ENCODE assay signal across 20 cellular contexts in the genomic region with DNA sequence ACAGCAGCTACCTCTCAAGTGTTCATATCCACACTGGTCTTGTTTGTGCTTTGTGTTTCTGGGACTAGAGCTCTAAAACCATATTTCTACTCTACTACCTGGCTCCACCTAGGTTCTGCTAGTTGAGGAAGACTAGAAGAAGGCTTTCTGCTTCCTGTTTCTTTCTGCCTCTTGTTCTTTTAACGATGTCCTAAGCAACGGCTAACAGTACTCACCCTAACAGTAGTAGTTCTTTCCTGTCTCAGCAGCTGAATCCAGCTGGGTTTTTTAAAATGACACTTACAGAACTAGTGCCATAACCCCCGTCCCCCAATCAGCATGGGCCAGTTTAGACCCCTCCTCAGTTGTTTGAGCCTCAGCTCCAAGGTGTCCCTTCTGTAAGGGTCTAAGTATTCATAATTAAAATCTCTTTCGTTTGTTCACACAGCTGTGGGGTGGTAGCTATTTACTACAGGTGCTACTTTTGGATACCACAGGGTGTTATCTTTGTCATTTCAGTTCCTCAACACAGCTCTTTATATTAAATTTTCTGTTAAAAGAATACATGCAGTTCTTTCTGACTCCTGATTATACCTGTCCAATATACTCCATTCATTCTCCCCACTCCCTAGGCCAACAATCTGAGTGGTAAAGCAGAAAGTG.
DNase-seq lines count a peak whose midpoint lies in the region; ATAC-seq, FAIRE-seq and TF ChIP-seq lines count a peak whose summit lies in the region.
"Had no signal": no experiment of that assay in that cellular context is flagged by ENCODE, and none has a peak within 500 bp of the region (broad histone marks: within the 10 kb centered on the region; RNA-seq: fewer than 3 reads in every experiment).

No MANE protein-coding gene starts in this region.

- no peaks in the 10 kb centered on the region for H3K4me1 Mint-ChIP-seq in activated naive CD4-positive, alpha-beta T cell treated with anti-CD3 and anti-CD28 coated beads, Interleukin-2, amount 10 ng/mL, durations not matched to agents 7 days and 5 days
- H3K4me1 Mint-ChIP-seq: CD4-positive, alpha-beta memory T cell; H9 had no signal

- peaks cover 14% of the 10 kb centered on the region for H3K9me3 Mint-ChIP-seq in activated naive CD4-positive, alpha-beta T cell treated with anti-CD3 and anti-CD28 coated beads, Interleukin-2, amount 10 ng/mL, durations not matched to agents 7 days and 5 days

- peak; percentile 71 for ATAC-seq in HG02798 (IDR thresholded peaks at IDR 0.05; ENCODE audit: poor library complexity, unreplicated experiment)
- no peak for ATAC-seq in GM18519 (IDR thresholded peaks at IDR 0.05; ENCODE audit: low FRiP score, unreplicated experiment)
- ATAC-seq: HepG2 had no signal

- DNase-seq in GM19239 (ENCODE audit: insufficient read length, low spot score) (no peak), coronary artery (ENCODE audit: low spot score) (no peak)
- DNase-seq in stimulated activated naive CD4-positive, alpha-beta T cell treated with Interleukin-2 at 50 U/mL for 16 hours (lab: John Stamatoyannopoulos, UW) = no peak
- no peak for DNase-seq in activated naive CD4-positive, alpha-beta T cell treated with anti-CD3 and anti-CD28 coated beads, Interleukin-2, amount 10 ng/mL, durations not matched to agents 7 days and 5 days
- DNase-seq: BE2C; CD4-positive, alpha-beta memory T cell; DMS153; DMS79 treated with DMSO at 0.1 percent for 48 hours; EL; GOT3; H9 had no signal

- H3K36me3 Mint-ChIP-seq in activated naive CD4-positive, alpha-beta T cell treated with anti-CD3 and anti-CD28 coated beads, Interleukin-2, amount 10 ng/mL, durations not matched to agents 7 days and 5 days = no peaks in the 10 kb centered on the region

- H3K79me2 ChIP-seq in OCI-LY3 (ENCODE audit: low read length) (no peaks in the 10 kb centered on the region), parathyroid adenoma (no peaks in the 10 kb centered on the region)

- no peaks in the 10 kb centered on the region for H4K20me1 ChIP-seq in OCI-LY3 (ENCODE audit: insufficient read depth, low read length)

- H3K9me3 ChIP-seq in OCI-LY3 (ENCODE audit: insufficient read depth, low read length) (peaks cover 30% of the 10 kb centered on the region), parathyroid adenoma (ENCODE audit: control insufficient read depth, low read length) (no peaks in the 10 kb centered on the region)
- H3K9me3 ChIP-seq: BE2C had no signal

- peak; percentile 66 for FAIRE-seq in GM19239 (lab: Jason Lieb, UNC)
- FAIRE-seq: A204.1, G401.6, HepG2 had no signal

- H3K4me2 ChIP-seq in OCI-LY3 (ENCODE audit: low read length) (no peak overlapping the region), parathyroid adenoma (ENCODE audit: low read length) (no peak overlapping the region)
- H3K4me2 ChIP-seq: KMS-11 had no signal

- H3K4me3 Mint-ChIP-seq in activated naive CD4-positive, alpha-beta T cell treated with anti-CD3 and anti-CD28 coated beads, Interleukin-2, amount 10 ng/mL, durations not matched to agents 7 days and 5 days = no peak overlapping the region
- H3K4me3 Mint-ChIP-seq: CD4-positive, alpha-beta memory T cell; H9 had no signal

- CTCF ChIA-PET in activated naive CD4-positive, alpha-beta T cell treated with anti-CD3 and anti-CD28 coated beads, Interleukin-2, amount 10 ng/mL, durations not matched to agents 7 days and 5 days (lab: Charles Lee) = no interaction called here

- peak overlapping the region; percentile 80 for H2AFZ ChIP-seq in OCI-LY3 (ENCODE audit: low read depth, low read length)
- peak overlapping the region; percentile 21 for H2AFZ ChIP-seq in parathyroid adenoma

- peaks cover 7% of the 10 kb centered on the region for H3K4me1 ChIP-seq in OCI-LY3 (ENCODE audit: low read length)
- peaks cover 7% of the 10 kb centered on the region for H3K4me1 ChIP-seq in parathyroid adenoma
- H3K4me1 ChIP-seq: BE2C had no signal

- H3K27me3 ChIP-seq in OCI-LY3 (ENCODE audit: low read depth, low read length) = no peaks in the 10 kb centered on the region
- no peaks in the 10 kb centered on the region for H3K27me3 ChIP-seq in parathyroid adenoma (ENCODE audit: control insufficient read depth, insufficient read depth, low read length)
- H3K27me3 ChIP-seq: BE2C had no signal

- H3K36me3 ChIP-seq in OCI-LY3 (replicated peaks; ENCODE audit: low read depth, low read length) (peaks cover 10% of the 10 kb centered on the region), parathyroid adenoma (ENCODE audit: control insufficient read depth, insufficient read depth, low read length) (no peaks in the 10 kb centered on the region)
- H3K36me3 ChIP-seq: BE2C had no signal

- no peak overlapping the region for H3K4me3 ChIP-seq in OCI-LY3 (ENCODE audit: low read length)
- H3K4me3 ChIP-seq in parathyroid adenoma (ENCODE audit: low read depth, low read length) = no peak overlapping the region
- no peak overlapping the region for H3K4me3 ChIP-seq in coronary artery

- no peak overlapping the region for H3K27ac Mint-ChIP-seq in activated naive CD4-positive, alpha-beta T cell treated with anti-CD3 and anti-CD28 coated beads, Interleukin-2, amount 10 ng/mL, durations not matched to agents 7 days and 5 days
- H3K27ac Mint-ChIP-seq: CD4-positive, alpha-beta memory T cell; H9 had no signal

- H3K9ac ChIP-seq in OCI-LY3 (ENCODE audit: low read length) = no peak overlapping the region
- H3K9ac ChIP-seq in parathyroid adenoma = no peak overlapping the region
- H3K9ac ChIP-seq: KMS-11 had no signal

- H3K27me3 Mint-ChIP-seq in activated naive CD4-positive, alpha-beta T cell treated with anti-CD3 and anti-CD28 coated beads, Interleukin-2, amount 10 ng/mL, durations not matched to agents 7 days and 5 days = no peaks in the 10 kb centered on the region
- H3K27me3 Mint-ChIP-seq: CD4-positive, alpha-beta memory T cell had no signal

- H3K27ac ChIP-seq in OCI-LY3 (ENCODE audit: low read length) (no peak overlapping the region), parathyroid adenoma (no peak overlapping the region), coronary artery (no peak overlapping the region)
- H3K27ac ChIP-seq: C4-2B, KMS-11 had no signal

- no peak for TF ChIP-seq CTCF in OCI-LY3 (IDR thresholded peaks at IDR 0.05; ENCODE audit: low read depth, low read length)
- TF ChIP-seq CTCF in parathyroid adenoma (IDR thresholded peaks at IDR 0.05) = no peak
- no peak for TF ChIP-seq CTCF in coronary artery (IDR thresholded peaks at IDR 0.05)
